1 cellular context compared by ENCODE assay signal in the genomic region with DNA sequence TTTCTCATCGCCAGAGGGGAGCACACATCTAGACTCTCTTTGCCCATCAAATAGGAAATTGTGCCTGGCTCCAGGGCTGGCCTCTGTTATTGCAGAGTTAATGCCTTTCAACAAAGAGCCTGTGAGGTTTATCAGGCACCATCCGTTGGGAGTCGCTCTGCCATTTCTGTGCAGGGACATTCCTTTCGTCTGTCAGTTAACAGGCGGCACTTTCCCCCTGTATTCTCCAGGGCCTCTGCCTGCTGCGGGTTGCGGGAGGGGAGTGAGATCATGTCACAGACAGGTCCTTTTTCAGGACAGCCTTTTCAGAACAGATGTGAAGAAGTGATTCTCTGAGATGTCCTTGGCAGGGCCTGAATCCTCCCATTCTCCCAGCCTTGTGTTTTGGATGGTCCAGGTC.
TF ChIP-seq lines count a peak whose summit lies in the region.

No MANE protein-coding gene starts in this region.

TF ChIP-seq in K562, 482 proteins besides CTCF, POLR2A, EP300 and RAD21 (continued from another document and continues in another):
- TF ChIP-seq, protein P1, sequence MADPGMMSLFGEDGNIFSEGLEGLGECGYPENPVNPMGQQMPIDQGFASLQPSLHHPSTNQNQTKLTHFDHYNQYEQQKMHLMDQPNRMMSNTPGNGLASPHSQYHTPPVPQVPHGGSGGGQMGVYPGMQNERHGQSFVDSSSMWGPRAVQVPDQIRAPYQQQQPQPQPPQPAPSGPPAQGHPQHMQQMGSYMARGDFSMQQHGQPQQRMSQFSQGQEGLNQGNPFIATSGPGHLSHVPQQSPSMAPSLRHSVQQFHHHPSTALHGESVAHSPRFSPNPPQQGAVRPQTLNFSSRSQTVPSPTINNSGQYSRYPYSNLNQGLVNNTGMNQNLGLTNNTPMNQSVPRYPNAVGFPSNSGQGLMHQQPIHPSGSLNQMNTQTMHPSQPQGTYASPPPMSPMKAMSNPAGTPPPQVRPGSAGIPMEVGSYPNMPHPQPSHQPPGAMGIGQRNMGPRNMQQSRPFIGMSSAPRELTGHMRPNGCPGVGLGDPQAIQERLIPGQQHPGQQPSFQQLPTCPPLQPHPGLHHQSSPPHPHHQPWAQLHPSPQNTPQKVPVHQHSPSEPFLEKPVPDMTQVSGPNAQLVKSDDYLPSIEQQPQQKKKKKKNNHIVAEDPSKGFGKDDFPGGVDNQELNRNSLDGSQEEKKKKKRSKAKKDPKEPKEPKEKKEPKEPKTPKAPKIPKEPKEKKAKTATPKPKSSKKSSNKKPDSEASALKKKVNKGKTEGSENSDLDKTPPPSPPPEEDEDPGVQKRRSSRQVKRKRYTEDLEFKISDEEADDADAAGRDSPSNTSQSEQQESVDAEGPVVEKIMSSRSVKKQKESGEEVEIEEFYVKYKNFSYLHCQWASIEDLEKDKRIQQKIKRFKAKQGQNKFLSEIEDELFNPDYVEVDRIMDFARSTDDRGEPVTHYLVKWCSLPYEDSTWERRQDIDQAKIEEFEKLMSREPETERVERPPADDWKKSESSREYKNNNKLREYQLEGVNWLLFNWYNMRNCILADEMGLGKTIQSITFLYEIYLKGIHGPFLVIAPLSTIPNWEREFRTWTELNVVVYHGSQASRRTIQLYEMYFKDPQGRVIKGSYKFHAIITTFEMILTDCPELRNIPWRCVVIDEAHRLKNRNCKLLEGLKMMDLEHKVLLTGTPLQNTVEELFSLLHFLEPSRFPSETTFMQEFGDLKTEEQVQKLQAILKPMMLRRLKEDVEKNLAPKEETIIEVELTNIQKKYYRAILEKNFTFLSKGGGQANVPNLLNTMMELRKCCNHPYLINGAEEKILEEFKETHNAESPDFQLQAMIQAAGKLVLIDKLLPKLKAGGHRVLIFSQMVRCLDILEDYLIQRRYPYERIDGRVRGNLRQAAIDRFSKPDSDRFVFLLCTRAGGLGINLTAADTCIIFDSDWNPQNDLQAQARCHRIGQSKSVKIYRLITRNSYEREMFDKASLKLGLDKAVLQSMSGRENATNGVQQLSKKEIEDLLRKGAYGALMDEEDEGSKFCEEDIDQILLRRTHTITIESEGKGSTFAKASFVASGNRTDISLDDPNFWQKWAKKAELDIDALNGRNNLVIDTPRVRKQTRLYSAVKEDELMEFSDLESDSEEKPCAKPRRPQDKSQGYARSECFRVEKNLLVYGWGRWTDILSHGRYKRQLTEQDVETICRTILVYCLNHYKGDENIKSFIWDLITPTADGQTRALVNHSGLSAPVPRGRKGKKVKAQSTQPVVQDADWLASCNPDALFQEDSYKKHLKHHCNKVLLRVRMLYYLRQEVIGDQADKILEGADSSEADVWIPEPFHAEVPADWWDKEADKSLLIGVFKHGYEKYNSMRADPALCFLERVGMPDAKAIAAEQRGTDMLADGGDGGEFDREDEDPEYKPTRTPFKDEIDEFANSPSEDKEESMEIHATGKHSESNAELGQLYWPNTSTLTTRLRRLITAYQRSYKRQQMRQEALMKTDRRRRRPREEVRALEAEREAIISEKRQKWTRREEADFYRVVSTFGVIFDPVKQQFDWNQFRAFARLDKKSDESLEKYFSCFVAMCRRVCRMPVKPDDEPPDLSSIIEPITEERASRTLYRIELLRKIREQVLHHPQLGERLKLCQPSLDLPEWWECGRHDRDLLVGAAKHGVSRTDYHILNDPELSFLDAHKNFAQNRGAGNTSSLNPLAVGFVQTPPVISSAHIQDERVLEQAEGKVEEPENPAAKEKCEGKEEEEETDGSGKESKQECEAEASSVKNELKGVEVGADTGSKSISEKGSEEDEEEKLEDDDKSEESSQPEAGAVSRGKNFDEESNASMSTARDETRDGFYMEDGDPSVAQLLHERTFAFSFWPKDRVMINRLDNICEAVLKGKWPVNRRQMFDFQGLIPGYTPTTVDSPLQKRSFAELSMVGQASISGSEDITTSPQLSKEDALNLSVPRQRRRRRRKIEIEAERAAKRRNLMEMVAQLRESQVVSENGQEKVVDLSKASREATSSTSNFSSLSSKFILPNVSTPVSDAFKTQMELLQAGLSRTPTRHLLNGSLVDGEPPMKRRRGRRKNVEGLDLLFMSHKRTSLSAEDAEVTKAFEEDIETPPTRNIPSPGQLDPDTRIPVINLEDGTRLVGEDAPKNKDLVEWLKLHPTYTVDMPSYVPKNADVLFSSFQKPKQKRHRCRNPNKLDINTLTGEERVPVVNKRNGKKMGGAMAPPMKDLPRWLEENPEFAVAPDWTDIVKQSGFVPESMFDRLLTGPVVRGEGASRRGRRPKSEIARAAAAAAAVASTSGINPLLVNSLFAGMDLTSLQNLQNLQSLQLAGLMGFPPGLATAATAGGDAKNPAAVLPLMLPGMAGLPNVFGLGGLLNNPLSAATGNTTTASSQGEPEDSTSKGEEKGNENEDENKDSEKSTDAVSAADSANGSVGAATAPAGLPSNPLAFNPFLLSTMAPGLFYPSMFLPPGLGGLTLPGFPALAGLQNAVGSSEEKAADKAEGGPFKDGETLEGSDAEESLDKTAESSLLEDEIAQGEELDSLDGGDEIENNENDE (IDR thresholded peaks at IDR 0.05; ENCODE audit: low read depth, low read length) = no peak
- TF ChIP-seq SMAD3 (CRISPR knock-in tag; conservative IDR thresholded peaks at IDR 0.05) (no peak), RCOR1 (IDR thresholded peaks at IDR 0.05; ENCODE audit: borderline replicate concordance in 1 of 2, low read depth in 2 of 2, low read length in 2 of 2) (peak in 1 of 2 experiments; percentile 14; a peak in 1 of 4 replicates), KLF1 (tag; IDR thresholded peaks at IDR 0.05) (no peak), TCFL5 (CRISPR knock-in tag; conservative IDR thresholded peaks at IDR 0.05) (no peak), NFIC (IDR thresholded peaks at IDR 0.05) (no peak), ZKSCAN8 (CRISPR knock-in tag; IDR thresholded peaks at IDR 0.05) (no peak), DIDO1 (tag; IDR thresholded peaks at IDR 0.05; ENCODE audit: low read depth) (no peak), SMARCA5 (IDR thresholded peaks at IDR 0.05) (no peak), CREM (IDR thresholded peaks at IDR 0.05; ENCODE audit: low read depth) (no peak), EP400 (IDR thresholded peaks at IDR 0.05) (no peak), BRCA1 (IDR thresholded peaks at IDR 0.05) (no peak), BRCA1 (CRISPR knock-in tag; IDR thresholded peaks at IDR 0.05) (no peak), CBFA2T2 (conservative IDR thresholded peaks at IDR 0.05) (peak; percentile 41; the same call in 1 of the 2 replicates), THRAP3 (IDR thresholded peaks at IDR 0.05; ENCODE audit: borderline replicate concordance) (no peak)
- TF ChIP-seq, protein P2, sequence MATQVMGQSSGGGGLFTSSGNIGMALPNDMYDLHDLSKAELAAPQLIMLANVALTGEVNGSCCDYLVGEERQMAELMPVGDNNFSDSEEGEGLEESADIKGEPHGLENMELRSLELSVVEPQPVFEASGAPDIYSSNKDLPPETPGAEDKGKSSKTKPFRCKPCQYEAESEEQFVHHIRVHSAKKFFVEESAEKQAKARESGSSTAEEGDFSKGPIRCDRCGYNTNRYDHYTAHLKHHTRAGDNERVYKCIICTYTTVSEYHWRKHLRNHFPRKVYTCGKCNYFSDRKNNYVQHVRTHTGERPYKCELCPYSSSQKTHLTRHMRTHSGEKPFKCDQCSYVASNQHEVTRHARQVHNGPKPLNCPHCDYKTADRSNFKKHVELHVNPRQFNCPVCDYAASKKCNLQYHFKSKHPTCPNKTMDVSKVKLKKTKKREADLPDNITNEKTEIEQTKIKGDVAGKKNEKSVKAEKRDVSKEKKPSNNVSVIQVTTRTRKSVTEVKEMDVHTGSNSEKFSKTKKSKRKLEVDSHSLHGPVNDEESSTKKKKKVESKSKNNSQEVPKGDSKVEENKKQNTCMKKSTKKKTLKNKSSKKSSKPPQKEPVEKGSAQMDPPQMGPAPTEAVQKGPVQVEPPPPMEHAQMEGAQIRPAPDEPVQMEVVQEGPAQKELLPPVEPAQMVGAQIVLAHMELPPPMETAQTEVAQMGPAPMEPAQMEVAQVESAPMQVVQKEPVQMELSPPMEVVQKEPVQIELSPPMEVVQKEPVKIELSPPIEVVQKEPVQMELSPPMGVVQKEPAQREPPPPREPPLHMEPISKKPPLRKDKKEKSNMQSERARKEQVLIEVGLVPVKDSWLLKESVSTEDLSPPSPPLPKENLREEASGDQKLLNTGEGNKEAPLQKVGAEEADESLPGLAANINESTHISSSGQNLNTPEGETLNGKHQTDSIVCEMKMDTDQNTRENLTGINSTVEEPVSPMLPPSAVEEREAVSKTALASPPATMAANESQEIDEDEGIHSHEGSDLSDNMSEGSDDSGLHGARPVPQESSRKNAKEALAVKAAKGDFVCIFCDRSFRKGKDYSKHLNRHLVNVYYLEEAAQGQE (CRISPR knock-in tag; IDR thresholded peaks at IDR 0.05; ENCODE audit: low read depth) = no peak
- TF ChIP-seq, protein P3, sequence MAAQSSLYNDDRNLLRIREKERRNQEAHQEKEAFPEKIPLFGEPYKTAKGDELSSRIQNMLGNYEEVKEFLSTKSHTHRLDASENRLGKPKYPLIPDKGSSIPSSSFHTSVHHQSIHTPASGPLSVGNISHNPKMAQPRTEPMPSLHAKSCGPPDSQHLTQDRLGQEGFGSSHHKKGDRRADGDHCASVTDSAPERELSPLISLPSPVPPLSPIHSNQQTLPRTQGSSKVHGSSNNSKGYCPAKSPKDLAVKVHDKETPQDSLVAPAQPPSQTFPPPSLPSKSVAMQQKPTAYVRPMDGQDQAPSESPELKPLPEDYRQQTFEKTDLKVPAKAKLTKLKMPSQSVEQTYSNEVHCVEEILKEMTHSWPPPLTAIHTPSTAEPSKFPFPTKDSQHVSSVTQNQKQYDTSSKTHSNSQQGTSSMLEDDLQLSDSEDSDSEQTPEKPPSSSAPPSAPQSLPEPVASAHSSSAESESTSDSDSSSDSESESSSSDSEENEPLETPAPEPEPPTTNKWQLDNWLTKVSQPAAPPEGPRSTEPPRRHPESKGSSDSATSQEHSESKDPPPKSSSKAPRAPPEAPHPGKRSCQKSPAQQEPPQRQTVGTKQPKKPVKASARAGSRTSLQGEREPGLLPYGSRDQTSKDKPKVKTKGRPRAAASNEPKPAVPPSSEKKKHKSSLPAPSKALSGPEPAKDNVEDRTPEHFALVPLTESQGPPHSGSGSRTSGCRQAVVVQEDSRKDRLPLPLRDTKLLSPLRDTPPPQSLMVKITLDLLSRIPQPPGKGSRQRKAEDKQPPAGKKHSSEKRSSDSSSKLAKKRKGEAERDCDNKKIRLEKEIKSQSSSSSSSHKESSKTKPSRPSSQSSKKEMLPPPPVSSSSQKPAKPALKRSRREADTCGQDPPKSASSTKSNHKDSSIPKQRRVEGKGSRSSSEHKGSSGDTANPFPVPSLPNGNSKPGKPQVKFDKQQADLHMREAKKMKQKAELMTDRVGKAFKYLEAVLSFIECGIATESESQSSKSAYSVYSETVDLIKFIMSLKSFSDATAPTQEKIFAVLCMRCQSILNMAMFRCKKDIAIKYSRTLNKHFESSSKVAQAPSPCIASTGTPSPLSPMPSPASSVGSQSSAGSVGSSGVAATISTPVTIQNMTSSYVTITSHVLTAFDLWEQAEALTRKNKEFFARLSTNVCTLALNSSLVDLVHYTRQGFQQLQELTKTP (IDR thresholded peaks at IDR 0.05; ENCODE audit: low read depth in 1 of 2, partially characterized antibody in 2 of 2) = no peak
- TF ChIP-seq, protein P4, sequence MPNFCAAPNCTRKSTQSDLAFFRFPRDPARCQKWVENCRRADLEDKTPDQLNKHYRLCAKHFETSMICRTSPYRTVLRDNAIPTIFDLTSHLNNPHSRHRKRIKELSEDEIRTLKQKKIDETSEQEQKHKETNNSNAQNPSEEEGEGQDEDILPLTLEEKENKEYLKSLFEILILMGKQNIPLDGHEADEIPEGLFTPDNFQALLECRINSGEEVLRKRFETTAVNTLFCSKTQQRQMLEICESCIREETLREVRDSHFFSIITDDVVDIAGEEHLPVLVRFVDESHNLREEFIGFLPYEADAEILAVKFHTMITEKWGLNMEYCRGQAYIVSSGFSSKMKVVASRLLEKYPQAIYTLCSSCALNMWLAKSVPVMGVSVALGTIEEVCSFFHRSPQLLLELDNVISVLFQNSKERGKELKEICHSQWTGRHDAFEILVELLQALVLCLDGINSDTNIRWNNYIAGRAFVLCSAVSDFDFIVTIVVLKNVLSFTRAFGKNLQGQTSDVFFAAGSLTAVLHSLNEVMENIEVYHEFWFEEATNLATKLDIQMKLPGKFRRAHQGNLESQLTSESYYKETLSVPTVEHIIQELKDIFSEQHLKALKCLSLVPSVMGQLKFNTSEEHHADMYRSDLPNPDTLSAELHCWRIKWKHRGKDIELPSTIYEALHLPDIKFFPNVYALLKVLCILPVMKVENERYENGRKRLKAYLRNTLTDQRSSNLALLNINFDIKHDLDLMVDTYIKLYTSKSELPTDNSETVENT (CRISPR knock-in tag; IDR thresholded peaks at IDR 0.05) = no peak
- TF ChIP-seq, protein P5, sequence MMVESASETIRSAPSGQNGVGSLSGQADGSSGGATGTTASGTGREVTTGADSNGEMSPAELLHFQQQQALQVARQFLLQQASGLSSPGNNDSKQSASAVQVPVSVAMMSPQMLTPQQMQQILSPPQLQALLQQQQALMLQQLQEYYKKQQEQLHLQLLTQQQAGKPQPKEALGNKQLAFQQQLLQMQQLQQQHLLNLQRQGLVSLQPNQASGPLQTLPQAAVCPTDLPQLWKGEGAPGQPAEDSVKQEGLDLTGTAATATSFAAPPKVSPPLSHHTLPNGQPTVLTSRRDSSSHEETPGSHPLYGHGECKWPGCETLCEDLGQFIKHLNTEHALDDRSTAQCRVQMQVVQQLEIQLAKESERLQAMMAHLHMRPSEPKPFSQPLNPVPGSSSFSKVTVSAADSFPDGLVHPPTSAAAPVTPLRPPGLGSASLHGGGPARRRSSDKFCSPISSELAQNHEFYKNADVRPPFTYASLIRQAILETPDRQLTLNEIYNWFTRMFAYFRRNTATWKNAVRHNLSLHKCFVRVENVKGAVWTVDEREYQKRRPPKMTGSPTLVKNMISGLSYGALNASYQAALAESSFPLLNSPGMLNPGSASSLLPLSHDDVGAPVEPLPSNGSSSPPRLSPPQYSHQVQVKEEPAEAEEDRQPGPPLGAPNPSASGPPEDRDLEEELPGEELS (CRISPR knock-in tag; IDR thresholded peaks at IDR 0.05; ENCODE audit: borderline replicate concordance) = no peak
- TF ChIP-seq, protein P6, sequence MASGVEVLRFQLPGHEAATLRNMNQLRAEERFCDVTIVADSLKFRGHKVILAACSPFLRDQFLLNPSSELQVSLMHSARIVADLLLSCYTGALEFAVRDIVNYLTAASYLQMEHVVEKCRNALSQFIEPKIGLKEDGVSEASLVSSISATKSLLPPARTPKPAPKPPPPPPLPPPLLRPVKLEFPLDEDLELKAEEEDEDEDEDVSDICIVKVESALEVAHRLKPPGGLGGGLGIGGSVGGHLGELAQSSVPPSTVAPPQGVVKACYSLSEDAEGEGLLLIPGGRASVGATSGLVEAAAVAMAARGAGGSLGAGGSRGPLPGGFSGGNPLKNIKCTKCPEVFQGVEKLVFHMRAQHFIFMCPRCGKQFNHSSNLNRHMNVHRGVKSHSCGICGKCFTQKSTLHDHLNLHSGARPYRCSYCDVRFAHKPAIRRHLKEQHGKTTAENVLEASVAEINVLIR (CRISPR knock-in tag; IDR thresholded peaks at IDR 0.05) = no peak
- TF ChIP-seq, protein P7, sequence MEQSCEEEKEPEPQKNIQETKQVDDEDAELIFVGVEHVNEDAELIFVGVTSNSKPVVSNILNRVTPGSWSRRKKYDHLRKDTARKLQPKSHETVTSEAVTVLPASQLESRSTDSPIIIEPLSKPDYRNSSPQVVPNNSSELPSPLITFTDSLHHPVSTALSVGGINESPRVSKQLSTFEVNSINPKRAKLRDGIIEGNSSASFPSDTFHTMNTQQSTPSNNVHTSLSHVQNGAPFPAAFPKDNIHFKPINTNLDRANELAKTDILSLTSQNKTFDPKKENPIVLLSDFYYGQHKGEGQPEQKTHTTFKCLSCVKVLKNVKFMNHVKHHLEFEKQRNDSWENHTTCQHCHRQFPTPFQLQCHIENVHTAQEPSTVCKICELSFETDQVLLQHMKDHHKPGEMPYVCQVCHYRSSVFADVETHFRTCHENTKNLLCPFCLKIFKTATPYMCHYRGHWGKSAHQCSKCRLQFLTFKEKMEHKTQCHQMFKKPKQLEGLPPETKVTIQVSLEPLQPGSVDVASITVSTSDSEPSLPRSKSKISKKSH (CRISPR knock-in tag; IDR thresholded peaks at IDR 0.05) = no peak
